23 cellular contexts compared by ENCODE assay signal in genomic region chr3:35780800-35781199, GRCh38.
"Had no signal": no experiment of that assay in that cellular context is flagged by ENCODE, and none has a peak within 500 bp of the region (broad histone marks: within the 10 kb centered on the region; RNA-seq: fewer than 3 reads in every experiment).

No MANE protein-coding gene starts in this region.

- H3K36me3 Mint-ChIP-seq: immature natural killer cell; memory B cell; naive thymus-derived CD8-positive, alpha-beta T cell; stimulated activated memory B cell treated with anti-CD40 and anti-IgM and Interleukin-4, amounts not matched to agents 10 μg/mL and 1 μg/mL and 100 μg/mL, for 72 hours; type B pancreatic cell had no signal

- ATAC-seq: left colon; left lung; naive thymus-derived CD8-positive, alpha-beta T cell; stimulated activated memory B cell treated with anti-CD40 and anti-IgM and Interleukin-4, amounts not matched to agents 10 μg/mL and 1 μg/mL and 100 μg/mL, for 72 hours; stimulated activated naive CD8-positive, alpha-beta T cell treated with anti-CD3 and anti-CD28 coated beads, Interleukin-15, amount 100 ng/mL, for 72 hours had no signal

- H3K9me3 Mint-ChIP-seq: nephron; stimulated activated memory B cell treated with anti-CD40 and anti-IgM and Interleukin-4, amounts not matched to agents 10 μg/mL and 1 μg/mL and 100 μg/mL, for 72 hours; type B pancreatic cell had no signal

- H3K27ac ChIP-seq: left lung, ovary, right atrium auricular region, sigmoid colon, spleen, tibial nerve, uterus had no signal

- H3K4me1 ChIP-seq: left lung, right atrium auricular region, sigmoid colon, spleen, tibial nerve, uterus had no signal

- H3K27ac Mint-ChIP-seq: immature natural killer cell; memory B cell; naive thymus-derived CD8-positive, alpha-beta T cell; nephron; progenitor cell of endocrine pancreas; stimulated activated memory B cell treated with anti-CD40 and anti-IgM and Interleukin-4, amounts not matched to agents 10 μg/mL and 1 μg/mL and 100 μg/mL, for 72 hours; stimulated activated naive CD8-positive, alpha-beta T cell treated with anti-CD3 and anti-CD28 coated beads, Interleukin-15, amount 100 ng/mL, for 72 hours; type B pancreatic cell had no signal

- H3K9me3 ChIP-seq: left lung, ovary, right atrium auricular region, sigmoid colon, spleen, tibial nerve, uterus had no signal

- H3K4me3 Mint-ChIP-seq: immature natural killer cell; memory B cell; naive thymus-derived CD8-positive, alpha-beta T cell; nephron; neural crest cell; stimulated activated memory B cell treated with anti-CD40 and anti-IgM and Interleukin-4, amounts not matched to agents 10 μg/mL and 1 μg/mL and 100 μg/mL, for 72 hours; stimulated activated naive CD8-positive, alpha-beta T cell treated with anti-CD3 and anti-CD28 coated beads, Interleukin-15, amount 100 ng/mL, for 72 hours; type B pancreatic cell had no signal

- DNase-seq: hippocampal formation; immature natural killer cell; kidney; left colon; left lung; naive thymus-derived CD8-positive, alpha-beta T cell; ovary; sigmoid colon; small intestine; spleen; stimulated activated CD4-positive, alpha-beta T cell treated with anti-CD3 and anti-CD28 coated beads, Interleukin-4, amount 100 ng/mL, for 24 hours; stimulated activated naive CD4-positive, alpha-beta T cell treated with Interleukin-2 at 50 U/mL for 16 hours; stimulated activated naive CD8-positive, alpha-beta T cell treated with anti-CD3 and anti-CD28 coated beads, Interleukin-15, amount 100 ng/mL, for 72 hours; substantia nigra; uterus had no signal

- H3K27me3 Mint-ChIP-seq: memory B cell; stimulated activated memory B cell treated with anti-CD40 and anti-IgM and Interleukin-4, amounts not matched to agents 10 μg/mL and 1 μg/mL and 100 μg/mL, for 72 hours; stimulated activated naive CD8-positive, alpha-beta T cell treated with anti-CD3 and anti-CD28 coated beads, Interleukin-15, amount 100 ng/mL, for 72 hours had no signal

- H3K27me3 ChIP-seq: left lung, ovary, right atrium auricular region, sigmoid colon, spleen, tibial nerve, uterus had no signal

- H3K4me1 Mint-ChIP-seq: immature natural killer cell; stimulated activated memory B cell treated with anti-CD40 and anti-IgM and Interleukin-4, amounts not matched to agents 10 μg/mL and 1 μg/mL and 100 μg/mL, for 72 hours; stimulated activated naive CD8-positive, alpha-beta T cell treated with anti-CD3 and anti-CD28 coated beads, Interleukin-15, amount 100 ng/mL, for 72 hours had no signal

- H3K36me3 ChIP-seq: left lung, ovary, right atrium auricular region, sigmoid colon, spleen, tibial nerve, uterus had no signal

- H3K4me3 ChIP-seq: left lung, ovary, right atrium auricular region, sigmoid colon, spleen, tibial nerve, uterus had no signal
